ENCODE assay signal across 9 cellular contexts in the genomic region with DNA sequence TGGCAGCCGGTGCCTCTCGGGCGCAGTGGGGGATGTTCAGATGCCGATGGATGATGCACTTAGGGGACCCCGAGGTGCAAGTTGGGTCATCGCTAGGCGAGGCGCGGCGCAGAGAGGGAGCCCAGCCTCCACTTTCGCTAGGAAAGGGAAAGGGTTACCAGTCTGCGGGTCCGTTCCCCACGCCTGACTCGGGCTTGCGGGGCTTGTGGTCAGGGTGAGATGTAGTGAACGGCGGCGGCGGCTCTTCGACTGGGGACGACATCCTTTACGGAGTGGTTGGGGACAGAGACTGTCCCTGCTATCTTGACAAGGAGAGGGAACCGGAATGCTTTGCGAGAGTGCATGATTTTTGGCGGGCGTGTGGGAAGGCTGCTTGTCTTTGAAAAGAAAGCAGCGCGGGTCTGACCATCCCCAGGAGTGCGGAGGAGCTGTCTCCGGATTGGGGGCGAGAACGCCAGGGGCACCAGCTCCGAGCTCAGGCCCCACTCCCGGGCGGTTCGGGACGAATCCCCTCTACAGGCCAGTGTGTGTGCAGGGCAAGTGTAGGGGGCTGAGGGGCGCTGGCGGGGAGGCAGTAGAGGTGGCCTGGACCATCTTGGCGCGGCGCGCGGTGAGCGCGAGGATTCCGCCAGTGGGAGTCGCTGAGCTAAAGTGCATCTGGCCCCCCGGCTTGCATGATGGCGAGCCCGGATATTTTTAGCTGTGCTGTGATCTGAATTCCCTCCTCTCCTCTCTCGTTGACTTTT. TPM values are rescaled to one million over a fixed set of nuclear protein-coding genes. Genes with fewer than 3 reads are reported as not detected.
A peak's percentile ranks its signal among the peaks of the same experiment; 100 is the strongest.
DNase-seq lines count a peak whose midpoint lies in the region; ATAC-seq and TF ChIP-seq lines count a peak whose summit lies in the region.
"Had no signal": no experiment of that assay in that cellular context is flagged by ENCODE, and none has a peak within 500 bp of the region (broad histone marks: within the 10 kb centered on the region; RNA-seq: fewer than 3 reads in every experiment).

No MANE protein-coding gene starts in this region.

- H3K4me1 ChIP-seq in right cardiac atrium (ENCODE audit: control insufficient read depth, insufficient read depth, low read length): peaks cover 3% of the 10 kb centered on the region

- in situ Hi-C loops in GM13976 (cut with MboI; ENCODE audit: low sequenced_read_pairs, unreplicated experiment): no loop called here

- ATAC-seq in right cardiac atrium (peak; percentile 17 to 32), sciatic nerve (peak; percentile 27), GM21367 (IDR thresholded peaks at IDR 0.05; ENCODE audit: unreplicated experiment) (no peak), HG02884 (IDR thresholded peaks at IDR 0.05; ENCODE audit: unreplicated experiment) (no peak)

- intact Hi-C loops in right cardiac atrium (cut with DNase I) (no loop called here), sciatic nerve (cut with DNase I) (no loop called here)

- H3K9me3 ChIP-seq in right cardiac atrium (ENCODE audit: control insufficient read depth, low read length): no peaks in the 10 kb centered on the region

- H3K27ac ChIP-seq in right cardiac atrium (ENCODE audit: low read length): no peak overlapping the region

- H3K27me3 ChIP-seq in right cardiac atrium (ENCODE audit: control insufficient read depth, insufficient read depth): no peaks in the 10 kb centered on the region

- peak overlapping the region; percentile 37 for H3K4me3 ChIP-seq in right cardiac atrium (ENCODE audit: low read length)

- WGBS in right cardiac atrium: under 1% methylated on average over 53 of the region's 53 CpGs

- peak; percentile 22 for DNase-seq in GM13976 (ENCODE audit: low spot score)
- peak; percentile 21 to 37 for DNase-seq in SHP77 (lab: John Stamatoyannopoulos, UW)
- peak in 2 of 3 donors; percentile 52 to 54 for DNase-seq in right cardiac atrium
- no peak for DNase-seq in sciatic nerve (ENCODE audit: low spot score)
- DNase-seq in SKM-1 treated with dmso at 0.1 percent for 144 hours (lab: John Stamatoyannopoulos, UW; ENCODE audit: unreplicated experiment): no peak
- no peak for DNase-seq in kidney tubule cell (ENCODE audit: low spot score)
- DNase-seq: activated CD4-positive, alpha-beta memory T cell treated with anti-CD3 and anti-CD28 coated beads for 36 hours had no signal

- TF ChIP-seq CTCF in GM13976 (IDR thresholded peaks at IDR 0.05; ENCODE audit: borderline replicate concordance, control extremely low read depth, extremely low read depth, insufficient read depth, missing control alignments): no peak

RNA-seq across cellular contexts. Expression of a gene that starts 1.1 kb away (rescaled TPM):
- total RNA-seq in right cardiac atrium (1 to 10 TPM; 1.1 to 3.0 (median 1.3) TPM), sciatic nerve (2.2 TPM)
- 0.25 TPM for polyA plus RNA-seq in right cardiac atrium
- total RNA-seq: activated CD4-positive, alpha-beta memory T cell treated with anti-CD3 and anti-CD28 coated beads for 36 hours had no signal

Comparison
In these comparisons a context has a peak if more than half of its experiments do, and no peak if none do; other contexts are left out.
1. DNase-seq: peak in GM13976 (single experiment), SHP77 (2 of 2) and right cardiac atrium (2 of 3); none in sciatic nerve (single experiment), SKM-1 treated with dmso at 0.1 percent for 144 hours (single experiment) and kidney tubule cell (single experiment).
2. ATAC-seq: peak in right cardiac atrium (2 of 2) and sciatic nerve (single experiment); none in GM21367 (single experiment) and HG02884 (single experiment).